Comparison of ENCODE assay signal across 8 cellular contexts in the genomic region with DNA sequence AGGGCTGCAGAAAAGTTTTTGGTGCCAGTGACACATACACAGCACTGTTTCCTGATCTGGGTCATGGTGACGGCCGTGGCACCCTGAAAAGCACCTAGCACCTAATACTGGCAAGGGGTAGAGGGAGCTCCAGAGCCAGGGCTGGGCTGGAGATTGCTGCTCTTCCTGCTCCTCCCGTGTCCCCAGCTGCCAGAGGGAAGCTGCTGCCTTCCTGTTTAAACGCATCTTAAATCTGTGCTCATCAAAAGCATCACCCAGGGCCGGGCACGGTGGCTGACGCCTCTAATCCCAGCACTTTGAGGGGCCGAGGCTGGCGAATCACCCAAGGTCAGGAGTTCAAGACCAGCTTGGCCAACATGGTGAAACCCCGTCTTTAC.
A peak's percentile ranks its signal among the peaks of the same experiment; 100 is the strongest.
DNase-seq lines count a peak whose midpoint lies in the region; ATAC-seq and TF ChIP-seq lines count a peak whose summit lies in the region.

No MANE protein-coding gene starts in this region.

- POLR2A ChIA-PET in activated CD4-positive, alpha-beta T cell treated with anti-CD3 and anti-CD28 coated beads, Interleukin-2, amount 10 ng/mL, durations not matched to agents 7 days and 5 days (lab: Charles Lee), result interaction anchor here (0.6 kb wide), 1 partner anchor 157 kb away, joined by 3 read pairs; the partner anchor contains the start of gene MEF2A

- H3K27ac Mint-ChIP-seq in activated CD4-positive, alpha-beta T cell treated with anti-CD3 and anti-CD28 coated beads, Interleukin-2, amount 10 ng/mL, durations not matched to agents 7 days and 5 days, result no peak overlapping the region
- peak overlapping the region; percentile 17 for H3K27ac Mint-ChIP-seq in activated naive CD4-positive, alpha-beta T cell treated with anti-CD3 and anti-CD28 coated beads, Interleukin-2, amount 50 U/mL, for 24 hours

- H3K9me3 Mint-ChIP-seq in activated CD4-positive, alpha-beta T cell treated with anti-CD3 and anti-CD28 coated beads, Interleukin-2, amount 10 ng/mL, durations not matched to agents 7 days and 5 days, result no peaks in the 10 kb centered on the region
- H3K9me3 Mint-ChIP-seq in activated naive CD4-positive, alpha-beta T cell treated with anti-CD3 and anti-CD28 coated beads, Interleukin-2, amount 50 U/mL, for 24 hours, result no peaks in the 10 kb centered on the region

- intact Hi-C loops in left cardiac atrium (cut with DNase I), result loop anchor here (5.0 to 10.0 kb wide), 3 partner anchors 96 to 298 kb away; partner anchors contain the start of gene MEF2A (in 1 of the 2)
- intact Hi-C loops in sciatic nerve (cut with DNase I), result no loop called here

- peak; percentile 58 for TF ChIP-seq CTCF in LNCAP (IDR thresholded peaks at IDR 0.05)

- CTCF ChIA-PET in activated CD4-positive, alpha-beta T cell treated with anti-CD3 and anti-CD28 coated beads, Interleukin-2, amount 10 ng/mL, durations not matched to agents 7 days and 5 days (lab: Charles Lee), result interaction anchor here (1.0 to 2.9 kb wide), 4 partner anchors 8 to 295 kb away, joined by 3 to 10 read pairs (median 4); no protein-coding TSS in a partner anchor

- no peak overlapping the region for H3K4me3 Mint-ChIP-seq in activated CD4-positive, alpha-beta T cell treated with anti-CD3 and anti-CD28 coated beads, Interleukin-2, amount 10 ng/mL, durations not matched to agents 7 days and 5 days
- H3K4me3 Mint-ChIP-seq in activated naive CD4-positive, alpha-beta T cell treated with anti-CD3 and anti-CD28 coated beads, Interleukin-2, amount 50 U/mL, for 24 hours, result no peak overlapping the region

- peaks cover 18% of the 10 kb centered on the region for H3K4me1 Mint-ChIP-seq in activated CD4-positive, alpha-beta T cell treated with anti-CD3 and anti-CD28 coated beads, Interleukin-2, amount 10 ng/mL, durations not matched to agents 7 days and 5 days
- H3K4me1 Mint-ChIP-seq in activated naive CD4-positive, alpha-beta T cell treated with anti-CD3 and anti-CD28 coated beads, Interleukin-2, amount 50 U/mL, for 24 hours, result peaks cover 28% of the 10 kb centered on the region

- no peaks in the 10 kb centered on the region for H3K36me3 Mint-ChIP-seq in activated CD4-positive, alpha-beta T cell treated with anti-CD3 and anti-CD28 coated beads, Interleukin-2, amount 10 ng/mL, durations not matched to agents 7 days and 5 days (ENCODE audit: low read depth)
- no peaks in the 10 kb centered on the region for H3K36me3 Mint-ChIP-seq in activated naive CD4-positive, alpha-beta T cell treated with anti-CD3 and anti-CD28 coated beads, Interleukin-2, amount 50 U/mL, for 24 hours

- ATAC-seq in left cardiac atrium (peak; percentile 75 to 78), sciatic nerve (peak; percentile 78), HG03342 (IDR thresholded peaks at IDR 0.05; ENCODE audit: unreplicated experiment) (no peak)

- peak; percentile 28 for DNase-seq in activated CD4-positive, alpha-beta T cell treated with anti-CD3 and anti-CD28 coated beads, Interleukin-2, amount 10 ng/mL, durations not matched to agents 7 days and 5 days
- DNase-seq in activated CD4-positive, alpha-beta T cell treated with anti-CD3 and anti-CD28 coated beads for 1 hour, result no peak
- peak; percentile 72 for DNase-seq in left cardiac atrium
- DNase-seq in sciatic nerve (ENCODE audit: low spot score), result no peak
- no peak for DNase-seq in stimulated activated CD4-positive, alpha-beta T cell treated with anti-CD3 and anti-CD28 coated beads, Interleukin-2, amount 100 ng/mL, for 24 hours

- H3K27me3 Mint-ChIP-seq in activated CD4-positive, alpha-beta T cell treated with anti-CD3 and anti-CD28 coated beads, Interleukin-2, amount 10 ng/mL, durations not matched to agents 7 days and 5 days, result no peaks in the 10 kb centered on the region
- H3K27me3 Mint-ChIP-seq in activated naive CD4-positive, alpha-beta T cell treated with anti-CD3 and anti-CD28 coated beads, Interleukin-2, amount 50 U/mL, for 24 hours, result no peaks in the 10 kb centered on the region

Comparison
In these comparisons a context has a peak if more than half of its experiments do, and no peak if none do; other contexts are left out.
1. DNase-seq: peak in activated CD4-positive, alpha-beta T cell treated with anti-CD3 and anti-CD28 coated beads, Interleukin-2, amount 10 ng/mL, durations not matched to agents 7 days and 5 days (single experiment) and left cardiac atrium (single experiment); none in activated CD4-positive, alpha-beta T cell treated with anti-CD3 and anti-CD28 coated beads for 1 hour (single experiment), sciatic nerve (single experiment) and stimulated activated CD4-positive, alpha-beta T cell treated with anti-CD3 and anti-CD28 coated beads, Interleukin-2, amount 100 ng/mL, for 24 hours (0 of 2).